Comparison of ENCODE assay signal across 14 cellular contexts in the genomic region with DNA sequence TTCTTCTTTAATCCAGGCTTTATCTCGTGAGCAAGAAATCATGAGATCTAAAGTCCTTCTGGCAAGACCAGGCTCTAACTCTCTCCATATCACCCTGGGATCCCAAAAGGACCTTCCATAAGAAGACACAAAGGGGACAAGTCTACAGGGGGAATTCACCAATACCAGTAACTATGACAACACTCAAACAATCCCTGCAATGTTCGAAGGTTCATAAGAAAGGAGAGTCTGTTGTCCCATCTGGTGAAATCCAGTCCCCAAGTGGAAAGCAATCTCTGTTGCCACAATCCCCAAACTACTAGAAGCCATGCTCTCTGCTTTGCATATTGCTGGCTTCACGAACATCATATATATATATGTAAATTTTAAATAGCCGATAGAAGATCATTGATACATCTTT.
"Had no signal": no experiment of that assay in that cellular context is flagged by ENCODE, and none has a peak within 500 bp of the region (broad histone marks: within the 10 kb centered on the region; RNA-seq: fewer than 3 reads in every experiment).

No MANE protein-coding gene starts in this region.

- H3K9me3 ChIP-seq: esophagus squamous epithelium, heart left ventricle, upper lobe of left lung had no signal

- H3K4me3 Mint-ChIP-seq: activated CD4-positive, alpha-beta memory T cell treated with anti-CD3 and anti-CD28 coated beads, Interleukin-2, amount 10 ng/mL, durations not matched to agents 7 days and 5 days; activated CD4-positive, alpha-beta T cell treated with anti-CD3 and anti-CD28 coated beads for 36 hours; activated naive CD8-positive, alpha-beta T cell treated with anti-CD3 and anti-CD28 coated beads, Interleukin-2, amount 10 ng/mL, durations not matched to agents 7 days and 5 days; central memory CD8-positive, alpha-beta T cell; memory B cell; nephron had no signal

- H3K27ac Mint-ChIP-seq: activated CD4-positive, alpha-beta memory T cell treated with anti-CD3 and anti-CD28 coated beads, Interleukin-2, amount 10 ng/mL, durations not matched to agents 7 days and 5 days; activated CD4-positive, alpha-beta T cell treated with anti-CD3 and anti-CD28 coated beads for 36 hours; activated naive CD8-positive, alpha-beta T cell treated with anti-CD3 and anti-CD28 coated beads, Interleukin-2, amount 10 ng/mL, durations not matched to agents 7 days and 5 days; memory B cell had no signal

- H3K27me3 ChIP-seq: esophagus squamous epithelium, heart left ventricle, upper lobe of left lung had no signal

- H3K36me3 ChIP-seq: WERI-Rb-1 had no signal

- ATAC-seq: activated CD4-positive, alpha-beta T cell treated with anti-CD3 and anti-CD28 coated beads for 36 hours; heart left ventricle; left lobe of liver had no signal

- DNase-seq: activated CD4-positive, alpha-beta memory T cell treated with anti-CD3 and anti-CD28 coated beads, Interleukin-2, amount 10 ng/mL, durations not matched to agents 7 days and 5 days; activated CD4-positive, alpha-beta T cell treated with anti-CD3 and anti-CD28 coated beads for 36 hours; activated gamma-delta T cell treated with Interleukin-2 at 50 U/mL for 16 hours; activated naive CD8-positive, alpha-beta T cell treated with anti-CD3 and anti-CD28 coated beads, Interleukin-2, amount 10 ng/mL, durations not matched to agents 7 days and 5 days; activated T-cell treated with anti-CD3 and anti-CD28 coated beads, Interleukin-2, amount 50 U/mL, for 48 hours; esophagus squamous epithelium; heart left ventricle; stimulated activated CD4-positive, alpha-beta T cell treated with anti-CD3 and anti-CD28 coated beads, Interleukin-4, amount 100 ng/mL, for 4 hours; upper lobe of left lung; WERI-Rb-1 had no signal

- H3K4me3 ChIP-seq: esophagus squamous epithelium, heart left ventricle, upper lobe of left lung had no signal

- H3K9me3 Mint-ChIP-seq: activated CD4-positive, alpha-beta memory T cell treated with anti-CD3 and anti-CD28 coated beads, Interleukin-2, amount 10 ng/mL, durations not matched to agents 7 days and 5 days; activated naive CD8-positive, alpha-beta T cell treated with anti-CD3 and anti-CD28 coated beads, Interleukin-2, amount 10 ng/mL, durations not matched to agents 7 days and 5 days; central memory CD8-positive, alpha-beta T cell; memory B cell; nephron had no signal

- H3K27ac ChIP-seq: WERI-Rb-1 had no signal

- H3K4me1 Mint-ChIP-seq: activated CD4-positive, alpha-beta memory T cell treated with anti-CD3 and anti-CD28 coated beads, Interleukin-2, amount 10 ng/mL, durations not matched to agents 7 days and 5 days; activated CD4-positive, alpha-beta T cell treated with anti-CD3 and anti-CD28 coated beads for 36 hours had no signal

- H3K27me3 Mint-ChIP-seq: activated CD4-positive, alpha-beta memory T cell treated with anti-CD3 and anti-CD28 coated beads, Interleukin-2, amount 10 ng/mL, durations not matched to agents 7 days and 5 days; activated CD4-positive, alpha-beta T cell treated with anti-CD3 and anti-CD28 coated beads for 36 hours; activated naive CD8-positive, alpha-beta T cell treated with anti-CD3 and anti-CD28 coated beads, Interleukin-2, amount 10 ng/mL, durations not matched to agents 7 days and 5 days; central memory CD8-positive, alpha-beta T cell; memory B cell had no signal
